In the genomic region with DNA sequence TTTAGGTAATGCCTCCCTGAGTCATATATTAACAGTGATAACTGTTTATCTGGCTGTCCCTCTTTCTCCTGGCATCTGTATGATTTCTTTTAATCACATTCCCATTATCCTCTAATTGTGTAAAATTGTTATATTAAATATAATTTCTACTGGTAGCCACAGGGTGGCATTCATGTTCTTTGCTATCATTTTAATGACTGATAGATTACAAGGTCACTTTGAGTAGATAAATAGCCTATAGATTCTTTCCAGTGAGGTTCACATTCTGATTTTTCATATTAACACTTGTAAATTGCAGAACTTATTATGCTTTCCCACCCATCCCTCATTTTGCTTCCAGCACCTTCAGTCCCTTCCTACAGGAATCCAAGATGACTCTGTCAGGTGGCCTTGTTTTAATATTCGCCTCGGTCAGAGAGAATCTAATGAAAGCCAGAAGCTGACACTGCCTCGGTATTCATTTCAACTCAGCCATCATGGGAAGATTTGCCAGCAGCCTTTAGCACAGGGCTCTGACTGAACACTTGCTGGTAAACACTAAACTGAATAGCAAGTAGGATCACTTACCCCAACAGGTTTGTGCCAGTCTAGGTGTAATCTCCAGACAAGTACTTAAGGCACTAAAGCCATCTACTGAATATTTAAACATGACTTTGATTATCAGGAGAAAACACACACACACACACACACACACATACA, we compare ENCODE assay signal across 11 cellular contexts.
A peak's percentile ranks its signal among the peaks of the same experiment; 100 is the strongest.
DNase-seq lines count a peak whose midpoint lies in the region; TF ChIP-seq lines count a peak whose summit lies in the region.
"Had no signal": no experiment of that assay in that cellular context is flagged by ENCODE, and none has a peak within 500 bp of the region (broad histone marks: within the 10 kb centered on the region; RNA-seq: fewer than 3 reads in every experiment).

No MANE protein-coding gene starts in this region.

- no peak overlapping the region for H2AFZ ChIP-seq in neural cell (ENCODE audit: low read depth, low read length)

- in situ Hi-C loops in SK-MEL-5 (cut with HindIII; ENCODE audit: low pct_unique_long_range_greater_than_20kb, low sequenced_read_pairs): no loop called here

- peak overlapping the region; percentile 69 for H3K27ac ChIP-seq in neural cell (ENCODE audit: low read length)
- H3K27ac ChIP-seq: esophagus squamous epithelium had no signal

- peak; percentile 64 for TF ChIP-seq EP300 in neural cell (conservative IDR thresholded peaks at IDR 0.05; ENCODE audit: poor library complexity, severe bottlenecking)

- H3K79me2 ChIP-seq in neural cell (replicated peaks; ENCODE audit: insufficient read depth, low read length): no peaks in the 10 kb centered on the region

- H3K9me3 ChIP-seq in neural cell (ENCODE audit: low read length): no peaks in the 10 kb centered on the region
- H3K9me3 ChIP-seq: esophagus squamous epithelium had no signal

- H3K4me2 ChIP-seq in neural cell (ENCODE audit: low read length): no peak overlapping the region

- no peaks in the 10 kb centered on the region for H3K36me3 ChIP-seq in neural cell (ENCODE audit: insufficient read depth, low read length)
- H3K36me3 ChIP-seq: esophagus squamous epithelium had no signal

- TF ChIP-seq RAD21 in neural cell (conservative IDR thresholded peaks at IDR 0.05): peak; percentile 83

- peak; percentile 76 for TF ChIP-seq CTCF in neural cell (IDR thresholded peaks at IDR 0.05; ENCODE audit: poor library complexity, severe bottlenecking)

- peak; percentile 23 for DNase-seq in EH (ENCODE audit: low read depth)
- DNase-seq in NCI-H146 (lab: John Stamatoyannopoulos, UW): peak; percentile 64
- peak; percentile 75 for DNase-seq in SK-MEL-5 (ENCODE audit: low read depth, low spot score)
- no peak for DNase-seq in stimulated activated CD4-positive, alpha-beta T cell treated with anti-CD3 and anti-CD28 coated beads, Interleukin-15, amount 100 ng/mL, for 24 hours
- DNase-seq in iPS-NIHi7 (ENCODE audit: extremely low spot score): no peak
- DNase-seq in stimulated activated CD4-positive, alpha-beta T cell treated with anti-CD3 and anti-CD28 coated beads, Interleukin-4, amount 100 ng/mL, for 24 hours: no peak
- no peak for DNase-seq in activated naive CD4-positive, alpha-beta T cell treated with anti-CD3 and anti-CD28 coated beads, Interleukin-2, amount 50 U/mL, for 16 hours
- DNase-seq: activated CD8-positive, alpha-beta memory T cell treated with anti-CD3 and anti-CD28 coated beads, Interleukin-2, amount 50 U/mL, for 4 hours; esophagus squamous epithelium; NCI-H226 had no signal

- no peaks in the 10 kb centered on the region for H3K9me2 ChIP-seq in neural cell (ENCODE audit: insufficient read depth, low read length)

- no peaks in the 10 kb centered on the region for H3K27me3 ChIP-seq in neural cell (ENCODE audit: insufficient read depth, low read depth, low read length)
- H3K27me3 ChIP-seq: esophagus squamous epithelium had no signal

- H3F3A ChIP-seq in neural cell (ENCODE audit: insufficient read depth, low read length, poor library complexity, severe bottlenecking): peaks cover 3% of the 10 kb centered on the region

- peak overlapping the region; percentile 28 for H3K9ac ChIP-seq in neural cell (ENCODE audit: low read length)

- peak overlapping the region; percentile 31 for H3K4me3 ChIP-seq in neural cell (ENCODE audit: low read length)
- H3K4me3 ChIP-seq: esophagus squamous epithelium had no signal

- H4K20me1 ChIP-seq in neural cell (ENCODE audit: insufficient read depth): no peaks in the 10 kb centered on the region

TF ChIP-seq in neural cell, 6 proteins besides CTCF, POLR2A, EP300 and RAD21:
- no peak for TF ChIP-seq REST (IDR thresholded peaks at IDR 0.05; ENCODE audit: borderline replicate concordance)
- TF ChIP-seq POLR2AphosphoS5 (IDR thresholded peaks at IDR 0.05): peak; percentile 52
- TF ChIP-seq TAF1 (IDR thresholded peaks at IDR 0.05; ENCODE audit: low read depth): no peak
- TF ChIP-seq SMC3 (conservative IDR thresholded peaks at IDR 0.05; ENCODE audit: poor library complexity): peak; percentile 84

Comparison
In these comparisons a context has a peak if more than half of its experiments do, and no peak if none do; other contexts are left out.
1. DNase-seq: peak in EH (single experiment), NCI-H146 (single experiment) and SK-MEL-5 (single experiment); none in stimulated activated CD4-positive, alpha-beta T cell treated with anti-CD3 and anti-CD28 coated beads, Interleukin-15, amount 100 ng/mL, for 24 hours (single experiment), iPS-NIHi7 (single experiment), stimulated activated CD4-positive, alpha-beta T cell treated with anti-CD3 and anti-CD28 coated beads, Interleukin-4, amount 100 ng/mL, for 24 hours (single experiment) and activated naive CD4-positive, alpha-beta T cell treated with anti-CD3 and anti-CD28 coated beads, Interleukin-2, amount 50 U/mL, for 16 hours (single experiment).